ENCODE assay signal across 11 cellular contexts in the genomic region with DNA sequence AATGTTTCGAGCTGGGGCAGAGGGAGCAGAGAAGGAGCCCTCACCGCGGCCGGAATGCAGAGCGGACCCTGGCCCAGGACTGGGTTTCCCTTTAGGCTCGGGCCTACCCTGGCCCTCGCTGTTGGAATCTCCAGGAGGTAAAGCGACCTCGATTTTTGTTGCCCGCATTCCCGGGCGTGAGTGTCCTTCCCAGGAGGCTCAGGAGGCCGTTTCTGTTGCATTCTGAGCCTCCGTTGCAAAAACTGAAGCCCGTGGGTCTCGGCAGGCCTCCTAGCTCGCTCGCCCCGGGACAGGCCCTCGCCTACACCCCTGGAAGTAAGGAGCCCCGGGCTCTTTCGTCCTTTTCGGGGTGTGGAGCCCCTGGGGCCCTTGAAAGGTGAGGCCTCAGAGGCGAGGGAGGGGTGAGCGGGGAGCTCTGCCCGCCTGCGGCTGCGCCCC. TPM values are rescaled to one million over a fixed set of nuclear protein-coding genes. Genes with fewer than 3 reads are reported as not detected.
DNase-seq lines count a peak whose midpoint lies in the region; ATAC-seq and TF ChIP-seq lines count a peak whose summit lies in the region.
"Had no signal": no experiment of that assay in that cellular context is flagged by ENCODE, and none has a peak within 500 bp of the region (broad histone marks: within the 10 kb centered on the region; RNA-seq: fewer than 3 reads in every experiment).

No MANE protein-coding gene starts in this region.

- POLR2A ChIA-PET in naive thymus-derived CD4-positive, alpha-beta T cell (lab: Charles Lee): no interaction called here

- peaks cover 100% of the 10 kb centered on the region for H3K27me3 ChIP-seq in left ventricle myocardium inferior (ENCODE audit: low read depth)
- H3K27me3 ChIP-seq in naive thymus-derived CD4-positive, alpha-beta T cell (ENCODE audit: control insufficient read depth in 2 of 2, insufficient read depth in 2 of 2, low read length in 2 of 2): peaks cover 11 to 42% of the 10 kb centered on the region in 2 donors

- H3K27me3 Mint-ChIP-seq in naive thymus-derived CD4-positive, alpha-beta T cell: peaks cover 80 to 93% (median 81%) of the 10 kb centered on the region in 5 donors
- H3K27me3 Mint-ChIP-seq in type B pancreatic cell: peaks cover 97% of the 10 kb centered on the region

- no peak for TF ChIP-seq CTCF in left ventricle myocardium inferior (IDR thresholded peaks at IDR 0.05; ENCODE audit: borderline replicate concordance)
- TF ChIP-seq CTCF in type B pancreatic cell (conservative IDR thresholded peaks at IDR 0.05): no peak

- H3K9me3 Mint-ChIP-seq in naive thymus-derived CD4-positive, alpha-beta T cell: peaks cover 0 to 12% (median 0%) of the 10 kb centered on the region in 11 donors
- no peaks in the 10 kb centered on the region for H3K9me3 Mint-ChIP-seq in type B pancreatic cell

- peaks cover 25 to 54% (median 50%) of the 10 kb centered on the region in 7 donors for H3K4me1 Mint-ChIP-seq in naive thymus-derived CD4-positive, alpha-beta T cell
- H3K4me1 Mint-ChIP-seq in type B pancreatic cell (ENCODE audit: unreplicated experiment): peaks cover 37% of the 10 kb centered on the region

- intact Hi-C loops in left ventricle myocardium inferior (cut with micrococcal nuclease) (no loop called here), cardiac septum (cut with DNase I) (loop anchor here (5.0 kb wide), 1 partner anchor 51 kb away; no protein-coding TSS in a partner anchor)
- intact Hi-C loops in naive thymus-derived CD4-positive, alpha-beta T cell (cut with micrococcal nuclease): no loop called here

- CTCF ChIA-PET in naive thymus-derived CD4-positive, alpha-beta T cell (lab: Charles Lee): no interaction called here

- H3K36me3 Mint-ChIP-seq in naive thymus-derived CD4-positive, alpha-beta T cell: no peaks in the 10 kb centered on the region
- no peaks in the 10 kb centered on the region for H3K36me3 Mint-ChIP-seq in type B pancreatic cell

- peak overlapping the region in 9 of 10 donors; percentile 48 to 87 (median 73) for H3K4me3 Mint-ChIP-seq in naive thymus-derived CD4-positive, alpha-beta T cell
- H3K4me3 Mint-ChIP-seq in type B pancreatic cell: peak overlapping the region; percentile 76

- no peaks in the 10 kb centered on the region for H3K36me3 ChIP-seq in left ventricle myocardium inferior
- no peaks in the 10 kb centered on the region for H3K36me3 ChIP-seq in naive thymus-derived CD4-positive, alpha-beta T cell (ENCODE audit: control insufficient read depth in 2 of 3, insufficient read depth in 3 of 3, low read length in 3 of 3)
- H3K36me3 ChIP-seq: BLaER1 had no signal

- H3K27ac Mint-ChIP-seq in naive thymus-derived CD4-positive, alpha-beta T cell: peak overlapping the region in 1 of 9 donors; percentile 60
- H3K27ac Mint-ChIP-seq in type B pancreatic cell: no peak overlapping the region

- H3K4me3 ChIP-seq in left ventricle myocardium inferior: peak overlapping the region; percentile 52
- H3K4me3 ChIP-seq in naive thymus-derived CD4-positive, alpha-beta T cell (ENCODE audit: low read length): peak overlapping the region; percentile 24
- H3K4me3 ChIP-seq: BLaER1 had no signal

- DNase-seq in left ventricle myocardium inferior (no peak), cardiac septum (ENCODE audit: low spot score) (no peak), caudate nucleus (lab: John Stamatoyannopoulos, UW) (peak in 1 of 61 donors; percentile 73), type B pancreatic cell (ENCODE audit: extremely low spot score, unreplicated experiment) (no peak), DMS 273 treated with DMSO at 0.1 percent for 48 hours (lab: John Stamatoyannopoulos, UW) (no peak), NOMO-1 treated with DMSO at 0.1 percent for 48 hours (lab: John Stamatoyannopoulos, UW; ENCODE audit: unreplicated experiment) (no peak), NCI-H510A treated with DMSO at 0.1 percent for 48 hours (lab: John Stamatoyannopoulos, UW) (no peak)
- no peak for DNase-seq in naive thymus-derived CD4-positive, alpha-beta T cell
- DNase-seq: effector CD4-positive, alpha-beta T cell had no signal

- no peak for ATAC-seq in naive thymus-derived CD4-positive, alpha-beta T cell

- no peak overlapping the region for H3K27ac ChIP-seq in left ventricle myocardium inferior (replicated peaks)
- peak overlapping the region; percentile 76 for H3K27ac ChIP-seq in caudate nucleus (ENCODE audit: low read depth, low read length)
- no peak overlapping the region for H3K27ac ChIP-seq in naive thymus-derived CD4-positive, alpha-beta T cell (ENCODE audit: low read depth, low read length)
- H3K27ac ChIP-seq: BLaER1, KMS-11 had no signal

- H3K9me3 ChIP-seq in left ventricle myocardium inferior (replicated peaks): no peaks in the 10 kb centered on the region
- no peaks in the 10 kb centered on the region for H3K9me3 ChIP-seq in naive thymus-derived CD4-positive, alpha-beta T cell (ENCODE audit: control insufficient read depth in 2 of 3, low read length in 3 of 3)

- H3K4me1 ChIP-seq in left ventricle myocardium inferior: peaks cover 77% of the 10 kb centered on the region
- H3K4me1 ChIP-seq in naive thymus-derived CD4-positive, alpha-beta T cell (ENCODE audit: control insufficient read depth in 2 of 2, insufficient read depth in 2 of 2, low read length in 2 of 2): peaks cover 0 to 20% of the 10 kb centered on the region in 2 donors

RNA-seq across cellular contexts. Expression of gene NR2E1, which starts 2.2 kb away (rescaled TPM):
- not detected for total RNA-seq in left ventricle myocardium inferior
- total RNA-seq in cardiac septum: 0.08 TPM
- total RNA-seq in naive thymus-derived CD4-positive, alpha-beta T cell: not detected
- polyA plus RNA-seq in naive thymus-derived CD4-positive, alpha-beta T cell: not detected
- 0.26 TPM in 1 of 2 replicates, not detected in the other for total RNA-seq in type B pancreatic cell (ENCODE audit: low replicate concordance)
